Comparison of ENCODE assay signal across 26 cellular contexts in genomic region chr2:98359986-98360385, GRCh38. TPM values are rescaled to one million over a fixed set of nuclear protein-coding genes. Genes with fewer than 3 reads are reported as not detected.
"Had no signal": no experiment of that assay in that cellular context is flagged by ENCODE, and none has a peak within 500 bp of the region (broad histone marks: within the 10 kb centered on the region; RNA-seq: fewer than 3 reads in every experiment).

No MANE protein-coding gene starts in this region.

- DNase-seq: activated CD4-positive, alpha-beta T cell treated with anti-CD3 and anti-CD28 coated beads for 36 hours; activated CD4-positive, CD25-positive, alpha-beta regulatory T cell; activated CD8-positive, alpha-beta memory T cell treated with anti-CD3 and anti-CD28 coated beads, Interleukin-2, amount 10 ng/mL, durations not matched to agents 7 days and 5 days; activated CD8-positive, alpha-beta T cell treated with anti-CD3 and anti-CD28 coated beads, Interleukin-2, amount 10 ng/mL, durations not matched to agents 7 days and 5 days; activated naive CD8-positive, alpha-beta T cell treated with anti-CD3 and anti-CD28 coated beads, Interleukin-2, amount 50 U/mL, for 24 hours; activated T-cell treated with anti-CD3 and anti-CD28 coated beads, Interleukin-2, amount 50 U/mL, for 48 hours; amygdala; dermis blood vessel endothelial cell; effector CD4-positive, alpha-beta T cell; heart left ventricle; kidney glomerular epithelial cell; left ventricle myocardium inferior; ovary; stimulated activated CD4-positive, alpha-beta T cell treated with anti-CD3 and anti-CD28 coated beads, Interleukin-15, amount 100 ng/mL, for 24 hours; stimulated activated CD4-positive, alpha-beta T cell treated with anti-CD3 and anti-CD28 coated beads, Interleukin-2, amount 100 ng/mL, for 24 hours; stimulated activated naive CD4-positive, alpha-beta T cell; tibial artery had no signal

- H3K27me3 ChIP-seq: ovary, suprapubic skin had no signal

- H3K4me3 ChIP-seq: heart left ventricle, left ventricle myocardium inferior, lung, ovary, smooth muscle cell, suprapubic skin, tibial artery had no signal

- H3K36me3 ChIP-seq: heart left ventricle, left ventricle myocardium inferior, neutrophil, ovary, suprapubic skin, tibial artery had no signal

- ATAC-seq: activated CD4-positive, alpha-beta T cell treated with anti-CD3 and anti-CD28 coated beads for 36 hours; activated CD8-positive, alpha-beta memory T cell treated with anti-CD3 and anti-CD28 coated beads, Interleukin-2, amount 10 ng/mL, durations not matched to agents 7 days and 5 days; activated CD8-positive, alpha-beta T cell treated with anti-CD3 and anti-CD28 coated beads, Interleukin-2, amount 10 ng/mL, durations not matched to agents 7 days and 5 days; activated naive CD8-positive, alpha-beta T cell treated with anti-CD3 and anti-CD28 coated beads, Interleukin-2, amount 50 U/mL, for 24 hours; heart left ventricle had no signal

- H3K9me3 ChIP-seq: neutrophil, ovary, suprapubic skin, tibial artery had no signal

- H3K27ac ChIP-seq: heart left ventricle, left ventricle myocardium inferior, neutrophil, ovary, suprapubic skin, tibial artery had no signal

- H3K4me1 ChIP-seq: heart left ventricle, left ventricle myocardium inferior, suprapubic skin, tibial artery had no signal

- H3K4me2 ChIP-seq: smooth muscle cell had no signal

RNA-seq across cellular contexts. Expression of gene CNGA3, which starts 13.7 kb away (rescaled TPM):
- total RNA-seq: activated CD4-positive, alpha-beta T cell treated with anti-CD3 and anti-CD28 coated beads for 36 hours; activated CD8-positive, alpha-beta memory T cell treated with anti-CD3 and anti-CD28 coated beads, Interleukin-2, amount 10 ng/mL, durations not matched to agents 7 days and 5 days; activated CD8-positive, alpha-beta T cell treated with anti-CD3 and anti-CD28 coated beads, Interleukin-2, amount 10 ng/mL, durations not matched to agents 7 days and 5 days; activated T-helper 2 cell treated with anti-CD3 and anti-CD28 coated beads, Interferon-gamma antibody, Interleukin-2, Interleukin-4, amounts not matched to agents 10 μg/mL and 5 μg/mL and 100 μg/mL, durations not matched to agents 14 hours and 24 hours and 36 hours; epithelial cell of proximal tubule; left ventricle myocardium inferior; mucosa of gallbladder; smooth muscle cell; suprapubic skin; T-helper 1 cell treated with Interleukin-12 subunit alpha and Interleukin-12 subunit beta and Interleukin-4 antibody, amounts not matched to agents 30 ng/mL and 1 ng/mL, for 36 hours; ureter had no signal
- polyA plus RNA-seq: heart left ventricle, smooth muscle cell had no signal
